ENCODE assay signal across 8 cellular contexts in genomic region chr3:183895296-183895695, GRCh38. TPM values are rescaled to one million over a fixed set of nuclear protein-coding genes. Genes with fewer than 3 reads are reported as not detected.
DNase-seq lines count a peak whose midpoint lies in the region; ATAC-seq, FAIRE-seq and TF ChIP-seq lines count a peak whose summit lies in the region.

No MANE protein-coding gene starts in this region.

- no peak overlapping the region for H3K4me3 Mint-ChIP-seq in activated CD4-positive, alpha-beta memory T cell treated with anti-CD3 and anti-CD28 coated beads, Interleukin-2, amount 10 ng/mL, durations not matched to agents 7 days and 5 days

- TF ChIP-seq EP300 in gastroesophageal sphincter (IDR thresholded peaks at IDR 0.05) = no peak

- POLR2A ChIA-PET in activated CD4-positive, alpha-beta memory T cell treated with anti-CD3 and anti-CD28 coated beads, Interleukin-2, amount 10 ng/mL, durations not matched to agents 7 days and 5 days (lab: Charles Lee) = interaction anchor here (0.9 kb wide), 1 partner anchor 10 kb away, joined by 5 read pairs; the partner anchor contains the start of gene PARL

- WGBS in gastroesophageal sphincter (ENCODE audit: low coverage in 1 of 2), 2 donors = 14 to 86% methylated on average over 1 to 5 of the region's 5 CpGs

- TF ChIP-seq POLR2A in H54 (IDR thresholded peaks at IDR 0.05; ENCODE audit: low read depth, low read length) (no peak), gastroesophageal sphincter (IDR thresholded peaks at IDR 0.05) (no peak)

- peaks cover 3% of the 10 kb centered on the region for H3K4me1 Mint-ChIP-seq in activated CD4-positive, alpha-beta memory T cell treated with anti-CD3 and anti-CD28 coated beads, Interleukin-2, amount 10 ng/mL, durations not matched to agents 7 days and 5 days

- DNase-seq in D341Med (ENCODE audit: low spot score) = peak; percentile 82
- DNase-seq in H54 (ENCODE audit: insufficient read length, low spot score) = peak; percentile 84
- DNase-seq in NCI-H345 treated with DMSO at 0.1 percent for 48 hours (lab: John Stamatoyannopoulos, UW; ENCODE audit: unreplicated experiment) = peak; percentile 74
- peak; percentile 40 for DNase-seq in activated CD4-positive, alpha-beta memory T cell treated with anti-CD3 and anti-CD28 coated beads, Interleukin-2, amount 10 ng/mL, durations not matched to agents 7 days and 5 days
- DNase-seq in pons (ENCODE audit: low spot score) = peak; percentile 40

- H3K27me3 ChIP-seq in gastroesophageal sphincter = peaks cover 49% of the 10 kb centered on the region

- TF ChIP-seq CTCF in gastroesophageal sphincter (IDR thresholded peaks at IDR 0.05) = peak in 3 of 4 experiments; percentile 72 to 74 (median 73)

- H3K27ac Mint-ChIP-seq in activated CD4-positive, alpha-beta memory T cell treated with anti-CD3 and anti-CD28 coated beads, Interleukin-2, amount 10 ng/mL, durations not matched to agents 7 days and 5 days = no peak overlapping the region

- FAIRE-seq in H54 (lab: Jason Lieb, UNC) = peak; percentile 64

- no peaks in the 10 kb centered on the region for H3K9me3 Mint-ChIP-seq in activated CD4-positive, alpha-beta memory T cell treated with anti-CD3 and anti-CD28 coated beads, Interleukin-2, amount 10 ng/mL, durations not matched to agents 7 days and 5 days

- ATAC-seq in gastroesophageal sphincter (peak; percentile 57), GM19395 (IDR thresholded peaks at IDR 0.05; ENCODE audit: unreplicated experiment) (no peak), GM21717 (IDR thresholded peaks at IDR 0.05; ENCODE audit: unreplicated experiment) (no peak)

- CTCF ChIA-PET in activated CD4-positive, alpha-beta memory T cell treated with anti-CD3 and anti-CD28 coated beads, Interleukin-2, amount 10 ng/mL, durations not matched to agents 7 days and 5 days (lab: Charles Lee) = interaction anchor here (0.5 to 3.9 kb wide), 32 partner anchors 9 to 990 kb away, joined by 3 to 24 read pairs (median 4); partner anchors contain the start of genes ABCC5, EIF2B5 and PARL

- no peak overlapping the region for H3K4me3 ChIP-seq in gastroesophageal sphincter

- H3K9me3 ChIP-seq in gastroesophageal sphincter = no peaks in the 10 kb centered on the region

- H3K36me3 Mint-ChIP-seq in activated CD4-positive, alpha-beta memory T cell treated with anti-CD3 and anti-CD28 coated beads, Interleukin-2, amount 10 ng/mL, durations not matched to agents 7 days and 5 days (ENCODE audit: low read depth) = no peaks in the 10 kb centered on the region

- H3K36me3 ChIP-seq in gastroesophageal sphincter = no peaks in the 10 kb centered on the region

- H3K27ac ChIP-seq in gastroesophageal sphincter = no peak overlapping the region

- H3K27me3 Mint-ChIP-seq in activated CD4-positive, alpha-beta memory T cell treated with anti-CD3 and anti-CD28 coated beads, Interleukin-2, amount 10 ng/mL, durations not matched to agents 7 days and 5 days = peaks cover 12% of the 10 kb centered on the region

- no peaks in the 10 kb centered on the region for H3K4me1 ChIP-seq in gastroesophageal sphincter

RNA-seq across cellular contexts. Expression of gene PARL, which starts 10.6 kb away (rescaled TPM):
- total RNA-seq in activated CD4-positive, alpha-beta memory T cell treated with anti-CD3 and anti-CD28 coated beads, Interleukin-2, amount 10 ng/mL, durations not matched to agents 7 days and 5 days = 10 to 100 TPM; 47.6 to 49.0 TPM
- total RNA-seq in gastroesophageal sphincter = 10 to 100 TPM; 40.6 to 55.7 (median 54.7) TPM
